Comparison of ENCODE assay signal across 10 cellular contexts in genomic region chr17:8935194-8935593, GRCh38. TPM values are rescaled to one million over a fixed set of nuclear protein-coding genes. Genes with fewer than 3 reads are reported as not detected.
DNase-seq lines count a peak whose midpoint lies in the region; ATAC-seq, FAIRE-seq and TF ChIP-seq lines count a peak whose summit lies in the region.
"Had no signal": no experiment of that assay in that cellular context is flagged by ENCODE, and none has a peak within 500 bp of the region (broad histone marks: within the 10 kb centered on the region; RNA-seq: fewer than 3 reads in every experiment).

No MANE protein-coding gene starts in this region.

- H3K36me3 ChIP-seq in kidney (ENCODE audit: control insufficient read depth in 1 of 2, insufficient read depth in 2 of 2, low read length in 2 of 2), result no peaks in the 10 kb centered on the region
- no peaks in the 10 kb centered on the region for H3K36me3 ChIP-seq in sigmoid colon

- TF ChIP-seq POLR2A in sigmoid colon (IDR thresholded peaks at IDR 0.05), result no peak

- DNase-seq in RPMI7951 (ENCODE audit: low read depth) (peak; percentile 44), glutamatergic neuron (no peak), kidney (no peak), GOT3 (lab: John Stamatoyannopoulos, UW) (no peak), sigmoid colon (no peak)
- peak; percentile 75 for DNase-seq in activated naive CD8-positive, alpha-beta T cell treated with anti-CD3 and anti-CD28 coated beads for 36 hours
- DNase-seq in stimulated activated CD8-positive, alpha-beta memory T cell treated with anti-CD3 and anti-CD28 coated beads, Interleukin-12 subunit alpha, Interleukin-12 subunit beta, amount 100 ng/mL, for 24 hours (ENCODE audit: extremely low read depth), result peak; percentile 32
- DNase-seq: cerebellar nuclear complex, NCI-H524 treated with DMSO at 0.1 percent for 48 hours had no signal

- 48 to 63% methylated on average over 8 of the region's 8 CpGs for WGBS in sigmoid colon, 2 donors

- H3K9me3 Mint-ChIP-seq in activated naive CD8-positive, alpha-beta T cell treated with anti-CD3 and anti-CD28 coated beads for 36 hours, result peaks cover 21% of the 10 kb centered on the region
- no peaks in the 10 kb centered on the region for H3K9me3 Mint-ChIP-seq in glutamatergic neuron (ENCODE audit: unreplicated experiment)

- TF ChIP-seq CTCF in glutamatergic neuron (IDR thresholded peaks at IDR 0.05; ENCODE audit: partially characterized antibody, unreplicated experiment) (no peak), kidney (IDR thresholded peaks at IDR 0.05; ENCODE audit: borderline replicate concordance, extremely low read depth, insufficient read depth) (no peak), sigmoid colon (IDR thresholded peaks at IDR 0.05) (no peak)

- peaks cover 64% of the 10 kb centered on the region for H3K4me1 Mint-ChIP-seq in activated naive CD8-positive, alpha-beta T cell treated with anti-CD3 and anti-CD28 coated beads for 36 hours
- H3K4me1 Mint-ChIP-seq in glutamatergic neuron (ENCODE audit: low read depth, unreplicated experiment), result no peaks in the 10 kb centered on the region

- H3K36me3 Mint-ChIP-seq in activated naive CD8-positive, alpha-beta T cell treated with anti-CD3 and anti-CD28 coated beads for 36 hours, result peaks cover 65% of the 10 kb centered on the region
- peaks cover 8% of the 10 kb centered on the region for H3K36me3 Mint-ChIP-seq in glutamatergic neuron (ENCODE audit: unreplicated experiment)

- H3K4me3 Mint-ChIP-seq in activated naive CD8-positive, alpha-beta T cell treated with anti-CD3 and anti-CD28 coated beads for 36 hours, result peak overlapping the region; percentile 50
- no peak overlapping the region for H3K4me3 Mint-ChIP-seq in glutamatergic neuron (ENCODE audit: unreplicated experiment)

- no peak for TF ChIP-seq EP300 in sigmoid colon (IDR thresholded peaks at IDR 0.05)

- H3K9me3 ChIP-seq in kidney (ENCODE audit: control insufficient read depth in 1 of 2, low read length in 2 of 2), result no peaks in the 10 kb centered on the region
- H3K9me3 ChIP-seq in sigmoid colon, result no peaks in the 10 kb centered on the region

- H3K4me1 ChIP-seq in kidney (ENCODE audit: control insufficient read depth in 1 of 2, insufficient read depth in 1 of 2, low read depth in 1 of 2, low read length in 2 of 2), result no peaks in the 10 kb centered on the region
- H3K4me1 ChIP-seq in sigmoid colon, result no peaks in the 10 kb centered on the region

- no peak for FAIRE-seq in kidney (lab: Jason Lieb, UNC)

- H3K4me3 ChIP-seq in kidney (ENCODE audit: low read length in 2 of 2), result no peak overlapping the region
- H3K4me3 ChIP-seq in sigmoid colon, result no peak overlapping the region

- H3K27ac Mint-ChIP-seq in activated naive CD8-positive, alpha-beta T cell treated with anti-CD3 and anti-CD28 coated beads for 36 hours, result peak overlapping the region; percentile 95
- no peak overlapping the region for H3K27ac Mint-ChIP-seq in glutamatergic neuron (ENCODE audit: unreplicated experiment)

- H3K27ac ChIP-seq in kidney (ENCODE audit: low read depth in 2 of 2, low read length in 2 of 2), result no peak overlapping the region
- no peak overlapping the region for H3K27ac ChIP-seq in sigmoid colon

- ATAC-seq in GM21723 (IDR thresholded peaks at IDR 0.05; ENCODE audit: unreplicated experiment), result peak; percentile 41

- intact Hi-C loops in kidney (cut with DNase I), result no loop called here
- intact Hi-C loops in sigmoid colon (cut with DNase I), result no loop called here

- no peaks in the 10 kb centered on the region for H3K27me3 Mint-ChIP-seq in activated naive CD8-positive, alpha-beta T cell treated with anti-CD3 and anti-CD28 coated beads for 36 hours
- H3K27me3 Mint-ChIP-seq in glutamatergic neuron (ENCODE audit: unreplicated experiment), result no peaks in the 10 kb centered on the region

- no peaks in the 10 kb centered on the region for H3K27me3 ChIP-seq in sigmoid colon

- H3K9ac ChIP-seq in kidney (ENCODE audit: low read length in 2 of 2), result no peak overlapping the region

RNA-seq across cellular contexts. Expression of gene PIK3R5, which starts 30.3 kb away (rescaled TPM):
- total RNA-seq in RPMI7951 (2014; rRNA removed; shearing (Covaris generic)), result 0.24 and 0.88 TPM in 2 replicates
- 10 to 100 TPM; 27.9 to 32.6 TPM for total RNA-seq in activated naive CD8-positive, alpha-beta T cell treated with anti-CD3 and anti-CD28 coated beads for 36 hours
- total RNA-seq in glutamatergic neuron (ENCODE audit: unreplicated experiment) (not detected), kidney (19.1 TPM), sigmoid colon (10 to 100 TPM in 2 of 4 donors, 1 to 10 TPM in 2; 5.4 to 13.6 (median 9.9) TPM)
- polyA plus RNA-seq in kidney (ENCODE audit: insufficient read depth, low read depth, low replicate concordance) (0.45 TPM), sigmoid colon (10 to 100 TPM in 1 of 3 donors, 1 to 10 TPM in 2; 2.4 to 12.4 (median 3.5) TPM)

Comparison
In these comparisons a context has a peak if more than half of its experiments do, and no peak if none do; other contexts are left out.
1. DNase-seq: peak in RPMI7951 (single experiment), activated naive CD8-positive, alpha-beta T cell treated with anti-CD3 and anti-CD28 coated beads for 36 hours (single experiment) and stimulated activated CD8-positive, alpha-beta memory T cell treated with anti-CD3 and anti-CD28 coated beads, Interleukin-12 subunit alpha, Interleukin-12 subunit beta, amount 100 ng/mL, for 24 hours (single experiment); none in glutamatergic neuron (single experiment), kidney (single experiment), GOT3 (single experiment) and sigmoid colon (single experiment).